In genomic region chr1:115194571-115194970, GRCh38 we compare ENCODE assay signal across 26 cellular contexts.
A peak's percentile ranks its signal among the peaks of the same experiment; 100 is the strongest.
DNase-seq lines count a peak whose midpoint lies in the region; ATAC-seq, FAIRE-seq and TF ChIP-seq lines count a peak whose summit lies in the region.
"Had no signal": no experiment of that assay in that cellular context is flagged by ENCODE, and none has a peak within 500 bp of the region (broad histone marks: within the 10 kb centered on the region; RNA-seq: fewer than 3 reads in every experiment).

No MANE protein-coding gene starts in this region.

- DNase-seq in GM23338 (ENCODE audit: low spot score) = no peak
- peak in 1 of 2 experiments; percentile 86 for DNase-seq in PC-9
- DNase-seq in islet precursor cell = peak; percentile 86
- DNase-seq in type B pancreatic cell (ENCODE audit: extremely low spot score, unreplicated experiment) = no peak
- no peak for DNase-seq in HTR-8/SVneo (ENCODE audit: insufficient read length, low spot score)
- DNase-seq: CD8-positive, alpha-beta memory T cell; DMS 273 treated with DMSO at 0.1 percent for 48 hours; DMS79; EL; GF-D8; H7; KG1; NCI-H1048; NCI-H1694; NCI-H2029 treated with DMSO at 0.1 percent for 48 hours; NCI-H446 treated with DMSO at 0.1 percent for 48 hours; NCI-H526 treated with DMSO at 0.1 percent for 48 hours; SHP77; T-cell had no signal

- no peak overlapping the region for H3K4me3 ChIP-seq in GM23338
- no peak overlapping the region for H3K4me3 ChIP-seq in PC-9

- H2AFZ ChIP-seq in GM23338 = peak overlapping the region; percentile 24; the same call in 1 of the 2 replicates
- H2AFZ ChIP-seq in PC-9 = no peak overlapping the region

- no peak overlapping the region for H3K27ac Mint-ChIP-seq in GM23338
- peak overlapping the region; percentile 73 for H3K27ac Mint-ChIP-seq in type B pancreatic cell
- H3K27ac Mint-ChIP-seq: B cell; CD8-positive, alpha-beta memory T cell; T-cell had no signal

- intact Hi-C loops in PC-9 (cut with micrococcal nuclease; ENCODE audit: unreplicated experiment) = loop anchor here (5.0 kb wide), 1 partner anchor 108 kb away; no protein-coding TSS in a partner anchor

- H3K36me3 Mint-ChIP-seq in GM23338 (ENCODE audit: low read depth) = no peaks in the 10 kb centered on the region
- no peaks in the 10 kb centered on the region for H3K36me3 Mint-ChIP-seq in type B pancreatic cell
- H3K36me3 Mint-ChIP-seq: CD8-positive, alpha-beta memory T cell; T-cell had no signal

- no TSS peak for BruUV-seq in PC-9 (replicated peaks; lab: Mats Ljungman, UMichigan)

- CTCF ChIA-PET in PC-9 (lab: Charles Lee) = no interaction called here

- no peak for FAIRE-seq in HTR-8/SVneo (lab: Jason Lieb, UNC)
- FAIRE-seq: GM12891 had no signal

- H4K20me1 ChIP-seq in GM23338 (replicated peaks; ENCODE audit: insufficient read depth) (no peaks in the 10 kb centered on the region), PC-9 (ENCODE audit: insufficient read depth) (no peaks in the 10 kb centered on the region)

- no peak for ATAC-seq in GM23338
- no peak for ATAC-seq in GM19452 (IDR thresholded peaks at IDR 0.05; ENCODE audit: unreplicated experiment)
- no peak for ATAC-seq in HG03280 (IDR thresholded peaks at IDR 0.05; ENCODE audit: unreplicated experiment)
- ATAC-seq: Panc1, T-cell had no signal

- no peaks in the 10 kb centered on the region for H3K4me1 ChIP-seq in GM23338 (ENCODE audit: insufficient read depth)
- H3K4me1 ChIP-seq in PC-9 (replicated peaks; ENCODE audit: insufficient read depth) = peaks cover 58% of the 10 kb centered on the region

- H3K4me1 Mint-ChIP-seq in GM23338 (no peaks in the 10 kb centered on the region), type B pancreatic cell (ENCODE audit: unreplicated experiment) (peaks cover 29% of the 10 kb centered on the region)
- H3K4me1 Mint-ChIP-seq: B cell; CD8-positive, alpha-beta memory T cell; T-cell had no signal

- no peaks in the 10 kb centered on the region; the same call in 2 of the 3 replicates for H3K9me3 Mint-ChIP-seq in GM23338
- no peaks in the 10 kb centered on the region for H3K9me3 Mint-ChIP-seq in type B pancreatic cell
- H3K9me3 Mint-ChIP-seq: CD8-positive, alpha-beta memory T cell; T-cell had no signal

- H3K27me3 Mint-ChIP-seq in GM23338 (ENCODE audit: insufficient read depth, low read depth, poor library complexity) = peaks cover 2% of the 10 kb centered on the region
- H3K27me3 Mint-ChIP-seq in type B pancreatic cell = peaks cover 4% of the 10 kb centered on the region

- H3K27me3 ChIP-seq in GM23338 (ENCODE audit: insufficient read depth) = no peaks in the 10 kb centered on the region
- H3K27me3 ChIP-seq in PC-9 (ENCODE audit: insufficient read depth, low read depth) = no peaks in the 10 kb centered on the region

- H3K4me2 ChIP-seq in GM23338 (no peak overlapping the region), PC-9 (peak overlapping the region; percentile 16)

- H3K79me2 ChIP-seq in GM23338 (replicated peaks; ENCODE audit: insufficient read depth) = no peaks in the 10 kb centered on the region
- no peaks in the 10 kb centered on the region for H3K79me2 ChIP-seq in PC-9 (ENCODE audit: low read depth)

- H3K9me2 ChIP-seq in GM23338 (ENCODE audit: insufficient read depth) (no peaks in the 10 kb centered on the region), PC-9 (ENCODE audit: insufficient read depth) (no peaks in the 10 kb centered on the region)

- POLR2A ChIA-PET in PC-9 (lab: Charles Lee; ENCODE audit: unreplicated experiment) = no interaction called here

- H3K9me3 ChIP-seq in PC-9 (ENCODE audit: insufficient read depth, low read depth) = peaks cover 5% of the 10 kb centered on the region

- H3K27ac ChIP-seq in GM23338 (ENCODE audit: low read depth) (no peak overlapping the region), PC-9 (peak overlapping the region; percentile 62)
- H3K27ac ChIP-seq: C4-2B, RWPE1 had no signal

- H3F3A ChIP-seq in GM23338 (replicated peaks; ENCODE audit: low read depth) (no peaks in the 10 kb centered on the region), PC-9 (ENCODE audit: insufficient read depth, low read depth) (peaks cover 39% of the 10 kb centered on the region)

- H3K36me3 ChIP-seq in GM23338 (ENCODE audit: insufficient read depth) (no peaks in the 10 kb centered on the region), PC-9 (ENCODE audit: low read depth) (0 out of 2 replicates have a peak, but pooled peaks cover 5% of the 10 kb centered on the region)

- TF ChIP-seq CTCF in GM23338 (conservative IDR thresholded peaks at IDR 0.05; ENCODE audit: low read depth in 2 of 2) (no peak), PC-9 (conservative IDR thresholded peaks at IDR 0.05) (no peak), type B pancreatic cell (conservative IDR thresholded peaks at IDR 0.05) (no peak)

- H3K4me3 Mint-ChIP-seq in GM23338 (no peak overlapping the region), type B pancreatic cell (peak overlapping the region; percentile 69)
- H3K4me3 Mint-ChIP-seq: B cell; CD8-positive, alpha-beta memory T cell; T-cell had no signal

TF ChIP-seq in GM23338, 12 proteins besides CTCF, POLR2A, EP300 and RAD21 (continues in another document):
- TF ChIP-seq EZH2phosphoT487 (IDR thresholded peaks at IDR 0.05; ENCODE audit: unreplicated experiment) = no peak
- no peak for TF ChIP-seq NANOG (IDR thresholded peaks at IDR 0.05; ENCODE audit: borderline replicate concordance)
- no peak for TF ChIP-seq ZNF114 (CRISPR knock-in tag; IDR thresholded peaks at IDR 0.05)
- TF ChIP-seq CREB1 (CRISPR knock-in tag; IDR thresholded peaks at IDR 0.05; ENCODE audit: low read depth) = no peak
- TF ChIP-seq, protein P1, sequence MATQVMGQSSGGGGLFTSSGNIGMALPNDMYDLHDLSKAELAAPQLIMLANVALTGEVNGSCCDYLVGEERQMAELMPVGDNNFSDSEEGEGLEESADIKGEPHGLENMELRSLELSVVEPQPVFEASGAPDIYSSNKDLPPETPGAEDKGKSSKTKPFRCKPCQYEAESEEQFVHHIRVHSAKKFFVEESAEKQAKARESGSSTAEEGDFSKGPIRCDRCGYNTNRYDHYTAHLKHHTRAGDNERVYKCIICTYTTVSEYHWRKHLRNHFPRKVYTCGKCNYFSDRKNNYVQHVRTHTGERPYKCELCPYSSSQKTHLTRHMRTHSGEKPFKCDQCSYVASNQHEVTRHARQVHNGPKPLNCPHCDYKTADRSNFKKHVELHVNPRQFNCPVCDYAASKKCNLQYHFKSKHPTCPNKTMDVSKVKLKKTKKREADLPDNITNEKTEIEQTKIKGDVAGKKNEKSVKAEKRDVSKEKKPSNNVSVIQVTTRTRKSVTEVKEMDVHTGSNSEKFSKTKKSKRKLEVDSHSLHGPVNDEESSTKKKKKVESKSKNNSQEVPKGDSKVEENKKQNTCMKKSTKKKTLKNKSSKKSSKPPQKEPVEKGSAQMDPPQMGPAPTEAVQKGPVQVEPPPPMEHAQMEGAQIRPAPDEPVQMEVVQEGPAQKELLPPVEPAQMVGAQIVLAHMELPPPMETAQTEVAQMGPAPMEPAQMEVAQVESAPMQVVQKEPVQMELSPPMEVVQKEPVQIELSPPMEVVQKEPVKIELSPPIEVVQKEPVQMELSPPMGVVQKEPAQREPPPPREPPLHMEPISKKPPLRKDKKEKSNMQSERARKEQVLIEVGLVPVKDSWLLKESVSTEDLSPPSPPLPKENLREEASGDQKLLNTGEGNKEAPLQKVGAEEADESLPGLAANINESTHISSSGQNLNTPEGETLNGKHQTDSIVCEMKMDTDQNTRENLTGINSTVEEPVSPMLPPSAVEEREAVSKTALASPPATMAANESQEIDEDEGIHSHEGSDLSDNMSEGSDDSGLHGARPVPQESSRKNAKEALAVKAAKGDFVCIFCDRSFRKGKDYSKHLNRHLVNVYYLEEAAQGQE (IDR thresholded peaks at IDR 0.05; ENCODE audit: unreplicated experiment) = no peak
- no peak for TF ChIP-seq EZH2 (IDR thresholded peaks at IDR 0.05; ENCODE audit: low read depth, unreplicated experiment)
- no peak for TF ChIP-seq POLR2AphosphoS5 (IDR thresholded peaks at IDR 0.05; ENCODE audit: low read depth)
- no peak for TF ChIP-seq ETS1 (IDR thresholded peaks at IDR 0.05)
- TF ChIP-seq JUNB (IDR thresholded peaks at IDR 0.05; ENCODE audit: unreplicated experiment) = no peak
- no peak for TF ChIP-seq ZNF331 (CRISPR knock-in tag; IDR thresholded peaks at IDR 0.05; ENCODE audit: low read depth)
